Comparison of ENCODE assay signal across 33 cellular contexts in genomic region chr3:67774676-67775075, GRCh38.
"Had no signal": no experiment of that assay in that cellular context is flagged by ENCODE, and none has a peak within 500 bp of the region (broad histone marks: within the 10 kb centered on the region; RNA-seq: fewer than 3 reads in every experiment).

No MANE protein-coding gene starts in this region.

- H3K27ac ChIP-seq: breast epithelium, epithelial cell of prostate, esophagus squamous epithelium, pancreas, prostate gland, sigmoid colon, upper lobe of left lung had no signal

- DNase-seq: activated CD4-positive, alpha-beta T cell treated with anti-CD3 and anti-CD28 coated beads for 36 hours; activated CD4-positive, CD25-positive, alpha-beta regulatory T cell; activated CD8-positive, alpha-beta memory T cell treated with anti-CD3 and anti-CD28 coated beads, Interleukin-2, amount 10 ng/mL, durations not matched to agents 7 days and 5 days; activated CD8-positive, alpha-beta T cell treated with anti-CD3 and anti-CD28 coated beads, Interleukin-2, amount 10 ng/mL, durations not matched to agents 7 days and 5 days; activated naive CD4-positive, alpha-beta T cell treated with anti-CD3 and anti-CD28 coated beads for 36 hours; activated T-cell treated with anti-CD3 and anti-CD28 coated beads, Interleukin-2, amount 50 U/mL, for 72 hours; amygdala; central memory CD4-positive, alpha-beta T cell; dermis blood vessel endothelial cell; effector CD4-positive, alpha-beta T cell; esophagus squamous epithelium; foreskin melanocyte; glutamatergic neuron; islet precursor cell; left ventricle myocardium superior; naive B cell; nephron progenitor cell; pancreas; retina; sigmoid colon; small intestine; stimulated activated CD4-positive, alpha-beta T cell treated with anti-CD3 and anti-CD28 coated beads, Interleukin-4, amount 100 ng/mL, for 24 hours; stimulated activated naive CD8-positive, alpha-beta T cell treated with anti-CD3 and anti-CD28 coated beads, Interleukin-15, amount 100 ng/mL, for 72 hours; substantia nigra; T-cell had no signal

- H3K36me3 ChIP-seq: breast epithelium, esophagus squamous epithelium, pancreas, prostate gland, sigmoid colon, upper lobe of left lung had no signal

- H3K36me3 Mint-ChIP-seq: activated CD8-positive, alpha-beta memory T cell treated with anti-CD3 and anti-CD28 coated beads, Interleukin-2, amount 10 ng/mL, durations not matched to agents 7 days and 5 days; mesothelial cell of epicardium; stimulated activated effector memory CD8-positive, alpha-beta T cell treated with anti-CD3 and anti-CD28 coated beads, Interleukin-12 subunit alpha, Interleukin-12 subunit beta, amount 100 ng/mL, for 72 hours; T-cell had no signal

- H3K4me3 ChIP-seq: breast epithelium, esophagus squamous epithelium, pancreas, prostate gland, sigmoid colon, upper lobe of left lung had no signal

- H3K9me3 ChIP-seq: pancreas, prostate gland had no signal

- H3K27me3 ChIP-seq: breast epithelium, esophagus squamous epithelium, pancreas, sigmoid colon, upper lobe of left lung had no signal

- H3K4me3 Mint-ChIP-seq: activated CD4-positive, alpha-beta T cell treated with anti-CD3 and anti-CD28 coated beads for 36 hours; activated CD8-positive, alpha-beta memory T cell treated with anti-CD3 and anti-CD28 coated beads, Interleukin-2, amount 10 ng/mL, durations not matched to agents 7 days and 5 days; activated CD8-positive, alpha-beta T cell treated with anti-CD3 and anti-CD28 coated beads, Interleukin-2, amount 10 ng/mL, durations not matched to agents 7 days and 5 days; activated naive CD4-positive, alpha-beta T cell treated with anti-CD3 and anti-CD28 coated beads for 36 hours; activated T-cell treated with anti-CD3 and anti-CD28 coated beads, Interleukin-2, amount 50 U/mL, for 72 hours; mesothelial cell of epicardium; naive B cell; nephron progenitor cell; stimulated activated effector memory CD8-positive, alpha-beta T cell treated with anti-CD3 and anti-CD28 coated beads, Interleukin-12 subunit alpha, Interleukin-12 subunit beta, amount 100 ng/mL, for 72 hours; stimulated activated naive CD8-positive, alpha-beta T cell treated with anti-CD3 and anti-CD28 coated beads, Interleukin-15, amount 100 ng/mL, for 72 hours; T-cell; T-helper 2 cell treated with Interferon-gamma antibody and Interleukin-4, amounts not matched to agents 5 μg/mL and 100 μg/mL, for 36 hours had no signal

- H3K27ac Mint-ChIP-seq: activated CD4-positive, alpha-beta T cell treated with anti-CD3 and anti-CD28 coated beads for 36 hours; activated CD8-positive, alpha-beta memory T cell treated with anti-CD3 and anti-CD28 coated beads, Interleukin-2, amount 10 ng/mL, durations not matched to agents 7 days and 5 days; activated CD8-positive, alpha-beta T cell treated with anti-CD3 and anti-CD28 coated beads, Interleukin-2, amount 10 ng/mL, durations not matched to agents 7 days and 5 days; activated naive CD4-positive, alpha-beta T cell treated with anti-CD3 and anti-CD28 coated beads for 36 hours; activated T-cell treated with anti-CD3 and anti-CD28 coated beads, Interleukin-2, amount 50 U/mL, for 72 hours; mesothelial cell of epicardium; nephron progenitor cell; stimulated activated effector memory CD8-positive, alpha-beta T cell treated with anti-CD3 and anti-CD28 coated beads, Interleukin-12 subunit alpha, Interleukin-12 subunit beta, amount 100 ng/mL, for 72 hours; stimulated activated naive CD8-positive, alpha-beta T cell treated with anti-CD3 and anti-CD28 coated beads, Interleukin-15, amount 100 ng/mL, for 72 hours; T-cell; T-helper 2 cell treated with Interferon-gamma antibody and Interleukin-4, amounts not matched to agents 5 μg/mL and 100 μg/mL, for 36 hours had no signal

- H3K27me3 Mint-ChIP-seq: activated CD8-positive, alpha-beta memory T cell treated with anti-CD3 and anti-CD28 coated beads, Interleukin-2, amount 10 ng/mL, durations not matched to agents 7 days and 5 days; stimulated activated naive CD8-positive, alpha-beta T cell treated with anti-CD3 and anti-CD28 coated beads, Interleukin-15, amount 100 ng/mL, for 72 hours; T-cell had no signal

- H3K4me1 Mint-ChIP-seq: activated CD4-positive, alpha-beta T cell treated with anti-CD3 and anti-CD28 coated beads for 36 hours; activated CD8-positive, alpha-beta memory T cell treated with anti-CD3 and anti-CD28 coated beads, Interleukin-2, amount 10 ng/mL, durations not matched to agents 7 days and 5 days; mesothelial cell of epicardium; nephron progenitor cell; stimulated activated effector memory CD8-positive, alpha-beta T cell treated with anti-CD3 and anti-CD28 coated beads, Interleukin-12 subunit alpha, Interleukin-12 subunit beta, amount 100 ng/mL, for 72 hours; stimulated activated naive CD8-positive, alpha-beta T cell treated with anti-CD3 and anti-CD28 coated beads, Interleukin-15, amount 100 ng/mL, for 72 hours; T-cell had no signal

- ATAC-seq: activated CD4-positive, alpha-beta T cell treated with anti-CD3 and anti-CD28 coated beads for 36 hours; activated CD8-positive, alpha-beta memory T cell treated with anti-CD3 and anti-CD28 coated beads, Interleukin-2, amount 10 ng/mL, durations not matched to agents 7 days and 5 days; activated CD8-positive, alpha-beta T cell treated with anti-CD3 and anti-CD28 coated beads, Interleukin-2, amount 10 ng/mL, durations not matched to agents 7 days and 5 days; activated T-cell treated with anti-CD3 and anti-CD28 coated beads, Interleukin-2, amount 50 U/mL, for 72 hours; left ventricle myocardium superior; pancreas; stimulated activated effector memory CD8-positive, alpha-beta T cell treated with anti-CD3 and anti-CD28 coated beads, Interleukin-12 subunit alpha, Interleukin-12 subunit beta, amount 100 ng/mL, for 72 hours; stimulated activated naive CD8-positive, alpha-beta T cell treated with anti-CD3 and anti-CD28 coated beads, Interleukin-15, amount 100 ng/mL, for 72 hours; T-cell had no signal

- FAIRE-seq: endometrium, pancreas, small intestine had no signal

- H3K4me1 ChIP-seq: breast epithelium, esophagus squamous epithelium, pancreas, prostate gland, sigmoid colon, upper lobe of left lung had no signal
